1 cellular context compared by ENCODE assay signal in genomic region chr5:179373101-179373934, GRCh38.
TF ChIP-seq lines count a peak whose summit lies in the region.

No MANE protein-coding gene starts in this region.

TF ChIP-seq in GM23338, 12 proteins besides CTCF, POLR2A, EP300 and RAD21 (continued from another document):
- TF ChIP-seq ZNF462 (CRISPR knock-in tag; IDR thresholded peaks at IDR 0.05), result no peak
TF ChIP-seq in GM23338: peak in this region for 0.
